ENCODE assay signal across 8 cellular contexts in the genomic region with DNA sequence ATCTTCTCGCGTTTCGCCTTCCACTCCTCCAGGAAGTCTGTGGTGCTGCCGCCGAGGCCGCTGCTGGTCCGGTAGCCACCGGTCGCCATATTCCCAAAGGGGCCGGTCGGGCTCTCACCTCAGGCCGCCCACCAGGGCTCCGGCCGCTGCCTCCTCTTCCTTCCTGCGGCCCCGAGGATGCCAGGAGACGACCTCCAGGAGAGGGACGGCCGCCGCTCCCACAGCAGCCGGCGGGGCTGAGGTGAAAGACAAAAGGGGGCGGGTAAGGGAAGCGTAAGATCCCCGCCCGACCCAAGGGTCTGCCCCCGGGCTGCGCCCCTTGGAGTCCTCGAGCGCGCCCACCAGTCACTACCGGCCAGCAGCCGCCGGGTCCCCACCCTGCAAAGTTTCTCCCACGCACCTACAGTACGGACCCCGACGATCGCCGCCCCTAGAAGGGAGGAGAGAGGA. TPM values are rescaled to one million over a fixed set of nuclear protein-coding genes. Genes with fewer than 3 reads are reported as not detected.
A peak's percentile ranks its signal among the peaks of the same experiment; 100 is the strongest.
DNase-seq lines count a peak whose midpoint lies in the region; ATAC-seq, FAIRE-seq and TF ChIP-seq lines count a peak whose summit lies in the region.

No MANE protein-coding gene starts in this region.

- H3K27me3 ChIP-seq in AG04450 (ENCODE audit: control insufficient read depth, insufficient read depth, low read length) = no peaks in the 10 kb centered on the region

- peak overlapping the region in 5 of 6 donors; percentile 76 to 97 (median 91) for H3K27ac Mint-ChIP-seq in naive B cell

- peaks cover 46% of the 10 kb centered on the region for H3K79me2 ChIP-seq in OCI-LY7 (ENCODE audit: insufficient read depth, low read depth, low read length)

- H3K4me3 Mint-ChIP-seq in naive B cell = peak overlapping the region; percentile 87 to 95 (median 94)

- no peak for FAIRE-seq in GM12892 (lab: Jason Lieb, UNC)

- peak overlapping the region; percentile 82 for H2AFZ ChIP-seq in OCI-LY7 (ENCODE audit: low read length)

- no peaks in the 10 kb centered on the region; the same call in 1 of the 2 replicates for H3K9me3 ChIP-seq in AG04450 (ENCODE audit: control insufficient read depth, insufficient read depth, low read length)
- no peaks in the 10 kb centered on the region for H3K9me3 ChIP-seq in OCI-LY7 (ENCODE audit: low read length)

- H3K36me3 Mint-ChIP-seq in naive B cell = no peaks in the 10 kb centered on the region

- H3K36me3 ChIP-seq in OCI-LY7 (ENCODE audit: insufficient read depth, low read length) = peaks cover 28% of the 10 kb centered on the region

- peaks cover 0 to 2% (median 0%) of the 10 kb centered on the region in 3 donors for H3K27me3 Mint-ChIP-seq in naive B cell

- peak overlapping the region; percentile 84 for H3K27ac ChIP-seq in AG04450 (ENCODE audit: low read depth, low read length)
- peak overlapping the region; percentile 84 for H3K27ac ChIP-seq in OCI-LY7 (ENCODE audit: low read depth, low read length, poor library complexity, severe bottlenecking)

- intact Hi-C loops in OCI-LY7 (cut with micrococcal nuclease; ENCODE audit: unreplicated experiment) = loop anchor here (2.0 to 5.0 kb wide), 3 partner anchors 141 to 1693 kb away; a partner anchor contains a TSS

- TF ChIP-seq POLR2A in GM18505 (IDR thresholded peaks at IDR 0.05; ENCODE audit: borderline replicate concordance, extremely low read depth, insufficient read depth, insufficient read length) (peak; percentile 38), GM12892 (IDR thresholded peaks at IDR 0.05; ENCODE audit: low read depth, low read length) (no peak)

- H4K20me1 ChIP-seq in OCI-LY7 (ENCODE audit: insufficient read depth, low read length) = peaks cover 24% of the 10 kb centered on the region

- H3K4me1 ChIP-seq in OCI-LY7 (ENCODE audit: insufficient read depth, low read length, poor library complexity, severe bottlenecking) = peaks cover 24% of the 10 kb centered on the region

- POLR2A ChIA-PET in AG04450 (lab: Yijun Ruan, JAX) = interaction anchor here (1.0 to 2.0 kb wide), 2 partner anchors 32 to 143 kb away, joined by 3 to 5 read pairs; no protein-coding TSS in a partner anchor
- POLR2A ChIA-PET in OCI-LY7 (lab: Charles Lee) = interaction anchor here (0.6 to 3.2 kb wide), 7 partner anchors 10 to 142 kb away, joined by 3 to 13 read pairs (median 4); no protein-coding TSS in a partner anchor

- DNase-seq in AG04450 (ENCODE audit: low read depth, low spot score) (no peak), OCI-LY7 (ENCODE audit: low spot score) (no peak), ecto neural progenitor cell (ENCODE audit: low spot score) (peak; percentile 94), naive B cell (no peak), GM12892 (ENCODE audit: insufficient read length) (no peak), Kasumi-1 (lab: John Stamatoyannopoulos, UW) (no peak)

- ATAC-seq in GM18505 (IDR thresholded peaks at IDR 0.05; ENCODE audit: unreplicated experiment) (peak; percentile 21), HG02852 (IDR thresholded peaks at IDR 0.05; ENCODE audit: unreplicated experiment) (peak; percentile 30), naive B cell (ENCODE audit: low read depth in 2 of 2) (peak in 1 of 2 donors; percentile 20)

- no TSS peak for BruUV-seq in OCI-LY7 (replicated peaks; lab: Mats Ljungman, UMichigan)

- H3K4me2 ChIP-seq in OCI-LY7 (ENCODE audit: low read length) = peak overlapping the region; percentile 91

- peaks cover 30 to 39% (median 34%) of the 10 kb centered on the region in 3 donors for H3K4me1 Mint-ChIP-seq in naive B cell

- peak overlapping the region; percentile 90 for H3K4me3 ChIP-seq in AG04450 (ENCODE audit: low read depth, low read length)
- H3K4me3 ChIP-seq in OCI-LY7 (ENCODE audit: low read depth, low read length, poor library complexity, severe bottlenecking) = peak overlapping the region; percentile 90

- CTCF ChIA-PET in AG04450 (lab: Charles Lee) = interaction anchor here (0.6 to 2.0 kb wide), 3 partner anchors 84 to 579 kb away, joined by 5 to 6 read pairs (median 6); no protein-coding TSS in a partner anchor
- CTCF ChIA-PET in OCI-LY7 (lab: Charles Lee; ENCODE audit: unreplicated experiment) = interaction anchor here (0.6 kb wide), 1 partner anchor 85 kb away, joined by 3 read pairs; no protein-coding TSS in a partner anchor

- no peaks in the 10 kb centered on the region for H3K9me2 ChIP-seq in OCI-LY7 (ENCODE audit: insufficient read depth, low read length)

- TF ChIP-seq CTCF in AG04450 (IDR thresholded peaks at IDR 0.05; ENCODE audit: low read depth, low read length) = no peak
- 0 out of 2 replicates have a peak, but pooled peaks have one; percentile 0 for TF ChIP-seq CTCF in OCI-LY7 (conservative IDR thresholded peaks at IDR 0.05; ENCODE audit: low read length)

- no peaks in the 10 kb centered on the region for H3K9me3 Mint-ChIP-seq in naive B cell

RNA-seq across cellular contexts. Expression of a gene that starts 0.6 kb away (rescaled TPM):
- polyA plus RNA-seq in AG04450 (2011; rRNA removed) (11.2 and 15.7 TPM in 2 replicates), naive B cell (ENCODE audit: low read depth in 6 of 6) (10 to 100 TPM; 15.8 to 29.9 (median 20.3) TPM)
- 9.7 and 16.4 TPM in 2 replicates for polyA minus RNA-seq in AG04450 (2011; rRNA and poly(A)+ RNA removed)
- 186 and 263 TPM in 2 replicates for total RNA-seq in OCI-LY7 (2014; rRNA removed; shearing (Covaris generic))
- 107 and 110 TPM in 2 replicates for total RNA-seq in OCI-LY7 (2022)
- 20.1 TPM for polyA plus RNA-seq in GM12892 (2012; ENCODE audit: missing spikeins)
